ENCODE assay signal across 9 cellular contexts in genomic region chr6:154995241-154996162, GRCh38. TPM values are rescaled to one million over a fixed set of nuclear protein-coding genes. Genes with fewer than 3 reads are reported as not detected.
A peak's percentile ranks its signal among the peaks of the same experiment; 100 is the strongest.
DNase-seq lines count a peak whose midpoint lies in the region; ATAC-seq and TF ChIP-seq lines count a peak whose summit lies in the region.
"Had no signal": no experiment of that assay in that cellular context is flagged by ENCODE, and none has a peak within 500 bp of the region (broad histone marks: within the 10 kb centered on the region; RNA-seq: fewer than 3 reads in every experiment).

TSS of gene TIAM2 (plus strand) at chr6:154995315. CDS start at chr6:155129224, 133,909 bp downstream.

- DNase-seq in Calu3, result peak; percentile 28
- DNase-seq in HL-60 (ENCODE audit: low read depth in 1 of 2, low spot score in 1 of 2), result no peak
- DNase-seq in activated T-helper 2 cell treated with anti-CD3 and anti-CD28 coated beads, Interferon-gamma antibody, Interleukin-2, Interleukin-4, amounts not matched to agents 10 μg/mL and 5 μg/mL and 100 μg/mL, durations not matched to agents 14 hours and 24 hours and 36 hours (ENCODE audit: low spot score), result peak; percentile 18
- peak; percentile 17 for DNase-seq in left ventricle myocardium inferior
- DNase-seq in midbrain (lab: John Stamatoyannopoulos, UW), result no peak

- no TSS peak for BruUV-seq in Calu3 (replicated peaks; lab: Mats Ljungman, UMichigan)

- TF ChIP-seq CTCF in Calu3 (IDR thresholded peaks at IDR 0.05; ENCODE audit: unreplicated experiment) (no peak), HL-60 (IDR thresholded peaks at IDR 0.05; ENCODE audit: insufficient read depth, low read length) (no peak), left ventricle myocardium inferior (IDR thresholded peaks at IDR 0.05; ENCODE audit: borderline replicate concordance) (no peak)

- H3K36me3 ChIP-seq in left ventricle myocardium inferior, result no peaks in the 10 kb centered on the region
- no peaks in the 10 kb centered on the region for H3K36me3 ChIP-seq in rectal smooth muscle tissue (ENCODE audit: control insufficient read depth, insufficient read depth, low read length)

- H3K27ac Mint-ChIP-seq in Calu3 (ENCODE audit: unreplicated experiment), result no peak within 1 kb of the TSS
- no peak within 1 kb of the TSS for H3K27ac Mint-ChIP-seq in activated T-helper 2 cell treated with anti-CD3 and anti-CD28 coated beads, Interferon-gamma antibody, Interleukin-2, Interleukin-4, amounts not matched to agents 10 μg/mL and 5 μg/mL and 100 μg/mL, durations not matched to agents 14 hours and 24 hours and 36 hours

- H3K27ac ChIP-seq in HL-60 (replicated peaks), result no peak within 1 kb of the TSS
- no peak within 1 kb of the TSS for H3K27ac ChIP-seq in left ventricle myocardium inferior (replicated peaks)
- H3K27ac ChIP-seq in rectal smooth muscle tissue (ENCODE audit: low read depth, low read length), result no peak within 1 kb of the TSS

- H3K27me3 Mint-ChIP-seq in Calu3 (ENCODE audit: unreplicated experiment), result no peaks in the 10 kb centered on the region
- peaks cover 2% of the 10 kb centered on the region for H3K27me3 Mint-ChIP-seq in activated T-helper 2 cell treated with anti-CD3 and anti-CD28 coated beads, Interferon-gamma antibody, Interleukin-2, Interleukin-4, amounts not matched to agents 10 μg/mL and 5 μg/mL and 100 μg/mL, durations not matched to agents 14 hours and 24 hours and 36 hours (ENCODE audit: low read depth)

- no peak within 1 kb of the TSS for H3K9ac ChIP-seq in rectal smooth muscle tissue (ENCODE audit: low read length)

- peaks cover 27% of the 10 kb centered on the region for H3K36me3 Mint-ChIP-seq in Calu3 (ENCODE audit: insufficient read depth, unreplicated experiment)
- H3K36me3 Mint-ChIP-seq in activated T-helper 2 cell treated with anti-CD3 and anti-CD28 coated beads, Interferon-gamma antibody, Interleukin-2, Interleukin-4, amounts not matched to agents 10 μg/mL and 5 μg/mL and 100 μg/mL, durations not matched to agents 14 hours and 24 hours and 36 hours (ENCODE audit: low read depth), result peaks cover 10% of the 10 kb centered on the region

- H3K9me3 Mint-ChIP-seq in Calu3 (ENCODE audit: low read depth, unreplicated experiment), result no peaks in the 10 kb centered on the region
- no peaks in the 10 kb centered on the region for H3K9me3 Mint-ChIP-seq in activated T-helper 2 cell treated with anti-CD3 and anti-CD28 coated beads, Interferon-gamma antibody, Interleukin-2, Interleukin-4, amounts not matched to agents 10 μg/mL and 5 μg/mL and 100 μg/mL, durations not matched to agents 14 hours and 24 hours and 36 hours

- peak within 1 kb of the TSS; percentile 60 for H3K4me3 Mint-ChIP-seq in Calu3 (ENCODE audit: low read depth, unreplicated experiment)
- peak within 1 kb of the TSS; percentile 71 for H3K4me3 Mint-ChIP-seq in activated T-helper 2 cell treated with anti-CD3 and anti-CD28 coated beads, Interferon-gamma antibody, Interleukin-2, Interleukin-4, amounts not matched to agents 10 μg/mL and 5 μg/mL and 100 μg/mL, durations not matched to agents 14 hours and 24 hours and 36 hours (ENCODE audit: low read depth)

- no peaks in the 10 kb centered on the region for H3K9me3 ChIP-seq in left ventricle myocardium inferior (replicated peaks)

- CTCF ChIA-PET in Calu3 (lab: Charles Lee), result no interaction called here

- H3K4me1 ChIP-seq in left ventricle myocardium inferior (peaks cover 12% of the 10 kb centered on the region), rectal smooth muscle tissue (ENCODE audit: control insufficient read depth, insufficient read depth, low read length) (no peaks in the 10 kb centered on the region)

- intact Hi-C loops in Calu3 (cut with micrococcal nuclease; ENCODE audit: unreplicated experiment) (loop anchor here (2.0 to 10.0 kb wide), 5 partner anchors 35 to 177 kb away; no protein-coding TSS in a partner anchor), left ventricle myocardium inferior (cut with micrococcal nuclease) (no loop called here)
- intact Hi-C loops in activated T-helper 2 cell treated with anti-CD3 and anti-CD28 coated beads, Interferon-gamma antibody, Interleukin-2, Interleukin-4, amounts not matched to agents 10 μg/mL and 5 μg/mL and 100 μg/mL, durations not matched to agents 14 hours and 24 hours and 36 hours (cut with micrococcal nuclease), result loop anchor here (1.0 to 5.0 kb wide), 5 partner anchors 57 to 317 kb away; partner anchors contain the start of gene TFB1M

- H3K27me3 ChIP-seq in HL-60 (ENCODE audit: insufficient read depth, poor library complexity, severe bottlenecking) (peaks cover 22% of the 10 kb centered on the region), left ventricle myocardium inferior (ENCODE audit: low read depth) (peaks cover 51% of the 10 kb centered on the region), rectal smooth muscle tissue (ENCODE audit: control insufficient read depth, insufficient read depth, low read length) (no peaks in the 10 kb centered on the region)

- ATAC-seq in HG03378 (IDR thresholded peaks at IDR 0.05; ENCODE audit: unreplicated experiment) (no peak), GM21825 (IDR thresholded peaks at IDR 0.05; ENCODE audit: unreplicated experiment) (no peak)
- ATAC-seq: K562 had no signal

- peaks cover 28% of the 10 kb centered on the region for H3K4me1 Mint-ChIP-seq in Calu3 (ENCODE audit: low read depth, unreplicated experiment)
- peaks cover 16% of the 10 kb centered on the region for H3K4me1 Mint-ChIP-seq in activated T-helper 2 cell treated with anti-CD3 and anti-CD28 coated beads, Interferon-gamma antibody, Interleukin-2, Interleukin-4, amounts not matched to agents 10 μg/mL and 5 μg/mL and 100 μg/mL, durations not matched to agents 14 hours and 24 hours and 36 hours (ENCODE audit: low read depth)

- H3K4me3 ChIP-seq in HL-60 (replicated peaks; ENCODE audit: insufficient read depth, low read length), result peak within 1 kb of the TSS; percentile 24
- H3K4me3 ChIP-seq in left ventricle myocardium inferior, result peak within 1 kb of the TSS; percentile 73
- H3K4me3 ChIP-seq in rectal smooth muscle tissue (ENCODE audit: low read length), result peak within 1 kb of the TSS; percentile 78
- H3K4me3 ChIP-seq: K562 had no signal

RNA-seq across cellular contexts. Expression of gene TIAM2, which starts in this region (rescaled TPM):
- total RNA-seq in Calu3 (2022) (7.1 and 12.9 TPM in 2 replicates), left ventricle myocardium inferior (12.0 TPM)
- total RNA-seq in activated T-helper 2 cell treated with anti-CD3 and anti-CD28 coated beads, Interferon-gamma antibody, Interleukin-2, Interleukin-4, amounts not matched to agents 10 μg/mL and 5 μg/mL and 100 μg/mL, durations not matched to agents 14 hours and 24 hours and 36 hours, result 41.4 and 46.0 TPM in 2 replicates

Comparison
In these comparisons a context has a peak if more than half of its experiments do, and no peak if none do; other contexts are left out.
1. DNase-seq: peak in Calu3 (single experiment), activated T-helper 2 cell treated with anti-CD3 and anti-CD28 coated beads, Interferon-gamma antibody, Interleukin-2, Interleukin-4, amounts not matched to agents 10 μg/mL and 5 μg/mL and 100 μg/mL, durations not matched to agents 14 hours and 24 hours and 36 hours (single experiment) and left ventricle myocardium inferior (single experiment); none in HL-60 (0 of 2) and midbrain (single experiment).
2. H3K4me3 ChIP-seq: peak in every context shown above with its lines; median percentile 78 in rectal smooth muscle tissue; 73 in left ventricle myocardium inferior; 24 in HL-60.